Comparison of ENCODE assay signal across 16 cellular contexts in genomic region chr13:87999141-87999765, GRCh38.
DNase-seq lines count a peak whose midpoint lies in the region; ATAC-seq, FAIRE-seq and TF ChIP-seq lines count a peak whose summit lies in the region.
"Had no signal": no experiment of that assay in that cellular context is flagged by ENCODE, and none has a peak within 500 bp of the region (broad histone marks: within the 10 kb centered on the region; RNA-seq: fewer than 3 reads in every experiment).

No MANE protein-coding gene starts in this region.

- no peaks in the 10 kb centered on the region for H3K27me3 Mint-ChIP-seq in astrocyte (ENCODE audit: low read depth, unreplicated experiment)
- H3K27me3 Mint-ChIP-seq: activated T-cell treated with anti-CD3 and anti-CD28 coated beads, Interleukin-2, amount 50 U/mL, for 24 hours; stimulated activated naive B cell treated with anti-CD40 and anti-IgM and Interleukin-4, amounts not matched to agents 10 μg/mL and 1 μg/mL and 100 μg/mL, for 72 hours had no signal

- peak overlapping the region; percentile 95 for H3K27ac Mint-ChIP-seq in astrocyte (ENCODE audit: unreplicated experiment)
- H3K27ac Mint-ChIP-seq: activated T-cell treated with anti-CD3 and anti-CD28 coated beads, Interleukin-2, amount 50 U/mL, for 24 hours; stimulated activated naive B cell treated with anti-CD40 and anti-IgM and Interleukin-4, amounts not matched to agents 10 μg/mL and 1 μg/mL and 100 μg/mL, for 72 hours had no signal

- H3K36me3 ChIP-seq in astrocyte (ENCODE audit: insufficient read depth, low read length) (no peaks in the 10 kb centered on the region), keratinocyte (ENCODE audit: control insufficient read depth in 2 of 2, extremely low read depth in 1 of 2, insufficient read depth in 2 of 2, low read length in 2 of 2) (no peaks in the 10 kb centered on the region)
- H3K36me3 ChIP-seq: adrenal gland, gastrocnemius medialis had no signal

- no peaks in the 10 kb centered on the region for H3K79me2 ChIP-seq in astrocyte (ENCODE audit: insufficient read depth, low read length)
- no peaks in the 10 kb centered on the region for H3K79me2 ChIP-seq in keratinocyte (ENCODE audit: control insufficient read depth, insufficient read depth, low read length)

- FAIRE-seq in astrocyte (lab: Jason Lieb, UNC) (peak; percentile 37), keratinocyte (lab: Jason Lieb, UNC) (no peak)
- FAIRE-seq: islet of Langerhans had no signal

- H3K36me3 Mint-ChIP-seq in astrocyte (ENCODE audit: low read depth, unreplicated experiment): no peaks in the 10 kb centered on the region
- H3K36me3 Mint-ChIP-seq: stimulated activated naive B cell treated with anti-CD40 and anti-IgM and Interleukin-4, amounts not matched to agents 10 μg/mL and 1 μg/mL and 100 μg/mL, for 72 hours had no signal

- H4K20me1 ChIP-seq in astrocyte (ENCODE audit: insufficient read depth, low read length) (no peaks in the 10 kb centered on the region), keratinocyte (ENCODE audit: control insufficient read depth, extremely low read depth, insufficient read depth, low read length) (no peaks in the 10 kb centered on the region)

- no peaks in the 10 kb centered on the region for H3K27me3 ChIP-seq in astrocyte (ENCODE audit: insufficient read depth, low read length)
- H3K27me3 ChIP-seq in keratinocyte (ENCODE audit: control insufficient read depth, extremely low read depth, insufficient read depth, low read length): no peaks in the 10 kb centered on the region
- H3K27me3 ChIP-seq: adrenal gland, gastrocnemius medialis had no signal

- H3K27ac ChIP-seq in astrocyte (ENCODE audit: low read depth, low read length): peak overlapping the region; percentile 16
- H3K27ac ChIP-seq in keratinocyte (ENCODE audit: control insufficient read depth, insufficient read depth, low read length): no peak overlapping the region
- H3K27ac ChIP-seq: adrenal gland, gastrocnemius medialis had no signal

- in situ Hi-C loops in KBM-7 (cut with MboI; ENCODE audit: low pct_unique_long_range_greater_than_20kb, low sequenced_read_pairs): no loop called here

- DNase-seq in AG08395 (ENCODE audit: low spot score) (peak; percentile 48), HS-27A (ENCODE audit: low read depth) (peak; percentile 35), astrocyte (ENCODE audit: low read depth) (peak; percentile 77), keratinocyte (ENCODE audit: low read depth, low spot score) (no peak), DMS53 treated with DMSO at 0.1 percent for 48 hours (lab: John Stamatoyannopoulos, UW; ENCODE audit: unreplicated experiment) (no peak), KBM-7 (no peak)
- DNase-seq: activated CD4-positive, CD25-positive, alpha-beta regulatory T cell treated with anti-CD3 and anti-CD28 coated beads, Interleukin-2, amount 50 U/mL, for 72 hours; activated T-cell treated with anti-CD3 and anti-CD28 coated beads, Interleukin-2, amount 50 U/mL, for 24 hours; adrenal gland; dermis blood vessel endothelial cell; DMS79; gastrocnemius medialis; stimulated activated naive B cell treated with anti-CD40 and anti-IgM and Interleukin-4, amounts not matched to agents 10 μg/mL and 1 μg/mL and 100 μg/mL, for 72 hours had no signal

- dilution Hi-C loops in keratinocyte (cut with MboI; ENCODE audit: extremely low pct_ligation_motif_present, low sequenced_read_pairs): no loop called here

- peaks cover 3% of the 10 kb centered on the region for H3K9me3 ChIP-seq in astrocyte (ENCODE audit: insufficient read depth, low read depth, low read length)
- peaks cover 2% of the 10 kb centered on the region for H3K9me3 ChIP-seq in keratinocyte (ENCODE audit: control insufficient read depth, low read depth, low read length)
- H3K9me3 ChIP-seq: gastrocnemius medialis had no signal

- no peak overlapping the region for H3K4me3 Mint-ChIP-seq in astrocyte (ENCODE audit: unreplicated experiment)
- H3K4me3 Mint-ChIP-seq: activated T-cell treated with anti-CD3 and anti-CD28 coated beads, Interleukin-2, amount 50 U/mL, for 24 hours; stimulated activated naive B cell treated with anti-CD40 and anti-IgM and Interleukin-4, amounts not matched to agents 10 μg/mL and 1 μg/mL and 100 μg/mL, for 72 hours had no signal

- no peak for TF ChIP-seq CTCF in astrocyte (IDR thresholded peaks at IDR 0.05; ENCODE audit: insufficient read depth, low read depth, low read length)
- TF ChIP-seq CTCF in keratinocyte (optimal IDR thresholded peaks at IDR 0.05 in 1 of 3, IDR thresholded peaks at IDR 0.05 in 1 of 3, conservative IDR thresholded peaks at IDR 0.05 in 1 of 3; ENCODE audit: extremely low read depth in 1 of 3, insufficient read depth in 2 of 3, low read length in 3 of 3): no peak

- peak overlapping the region; percentile 35 for H3K4me2 ChIP-seq in astrocyte (ENCODE audit: low read length)
- no peak overlapping the region for H3K4me2 ChIP-seq in keratinocyte (ENCODE audit: control insufficient read depth, extremely low read depth, insufficient read depth, low read depth, low read length)

- H3K9me3 Mint-ChIP-seq in astrocyte (ENCODE audit: unreplicated experiment): peaks cover 3% of the 10 kb centered on the region
- H3K9me3 Mint-ChIP-seq: activated T-cell treated with anti-CD3 and anti-CD28 coated beads, Interleukin-2, amount 50 U/mL, for 24 hours; stimulated activated naive B cell treated with anti-CD40 and anti-IgM and Interleukin-4, amounts not matched to agents 10 μg/mL and 1 μg/mL and 100 μg/mL, for 72 hours had no signal

- H2AFZ ChIP-seq in astrocyte (ENCODE audit: low read depth, low read length): peak overlapping the region; percentile 37
- peak overlapping the region; percentile 61 for H2AFZ ChIP-seq in keratinocyte (ENCODE audit: control insufficient read depth, low read length)

- H3K4me1 Mint-ChIP-seq in astrocyte (ENCODE audit: low read depth, unreplicated experiment): peaks cover 15% of the 10 kb centered on the region
- H3K4me1 Mint-ChIP-seq: stimulated activated naive B cell treated with anti-CD40 and anti-IgM and Interleukin-4, amounts not matched to agents 10 μg/mL and 1 μg/mL and 100 μg/mL, for 72 hours had no signal

- ATAC-seq in GM18502 (IDR thresholded peaks at IDR 0.05; ENCODE audit: poor library complexity, unreplicated experiment) (no peak), HG02610 (IDR thresholded peaks at IDR 0.05; ENCODE audit: unreplicated experiment) (no peak)
- ATAC-seq: gastrocnemius medialis had no signal

- H3K9ac ChIP-seq in astrocyte (ENCODE audit: low read length) (no peak overlapping the region), keratinocyte (ENCODE audit: control insufficient read depth, extremely low read depth, insufficient read depth, low read length) (no peak overlapping the region)

- H3K4me3 ChIP-seq in astrocyte (ENCODE audit: insufficient read depth, low read depth, low read length) (no peak overlapping the region), keratinocyte (ENCODE audit: control insufficient read depth in 2 of 3, extremely low read depth in 1 of 3, insufficient read depth in 2 of 3, low read depth in 1 of 3, low read length in 3 of 3) (no peak overlapping the region)
- H3K4me3 ChIP-seq: adrenal gland, gastrocnemius medialis had no signal

- no peaks in the 10 kb centered on the region for H3K9me1 ChIP-seq in keratinocyte (ENCODE audit: control insufficient read depth, extremely low read depth, insufficient read depth, low read length)

- H3K4me1 ChIP-seq in astrocyte (ENCODE audit: insufficient read depth, low read length) (peaks cover 17% of the 10 kb centered on the region), keratinocyte (ENCODE audit: control insufficient read depth, extremely low read depth, insufficient read depth, low read length) (peaks cover 7% of the 10 kb centered on the region)
- H3K4me1 ChIP-seq: adrenal gland, gastrocnemius medialis had no signal

Comparison
In these comparisons a context has a peak if more than half of its experiments do, and no peak if none do; other contexts are left out.
1. DNase-seq: peak in AG08395 (single experiment), HS-27A (single experiment) and astrocyte (single experiment); none in keratinocyte (single experiment), DMS53 treated with DMSO at 0.1 percent for 48 hours (single experiment) and KBM-7 (single experiment).